In genomic region chr12:124603910-124604775, GRCh38 we compare ENCODE assay signal across 2 cellular contexts.
TF ChIP-seq lines count a peak whose summit lies in the region.

No MANE protein-coding gene starts in this region.

TF ChIP-seq in SK-N-SH, 30 proteins besides CTCF, POLR2A, EP300 and RAD21 (continues in another document):
- TF ChIP-seq, protein P1, sequence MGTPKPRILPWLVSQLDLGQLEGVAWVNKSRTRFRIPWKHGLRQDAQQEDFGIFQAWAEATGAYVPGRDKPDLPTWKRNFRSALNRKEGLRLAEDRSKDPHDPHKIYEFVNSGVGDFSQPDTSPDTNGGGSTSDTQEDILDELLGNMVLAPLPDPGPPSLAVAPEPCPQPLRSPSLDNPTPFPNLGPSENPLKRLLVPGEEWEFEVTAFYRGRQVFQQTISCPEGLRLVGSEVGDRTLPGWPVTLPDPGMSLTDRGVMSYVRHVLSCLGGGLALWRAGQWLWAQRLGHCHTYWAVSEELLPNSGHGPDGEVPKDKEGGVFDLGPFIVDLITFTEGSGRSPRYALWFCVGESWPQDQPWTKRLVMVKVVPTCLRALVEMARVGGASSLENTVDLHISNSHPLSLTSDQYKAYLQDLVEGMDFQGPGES (IDR thresholded peaks at IDR 0.05; ENCODE audit: low read depth, low read length) = no peak
- no peak for TF ChIP-seq JUND (IDR thresholded peaks at IDR 0.05)
- TF ChIP-seq FOXJ3 (CRISPR knock-in tag; IDR thresholded peaks at IDR 0.05) = peak; percentile 77
- TF ChIP-seq, protein P2, sequence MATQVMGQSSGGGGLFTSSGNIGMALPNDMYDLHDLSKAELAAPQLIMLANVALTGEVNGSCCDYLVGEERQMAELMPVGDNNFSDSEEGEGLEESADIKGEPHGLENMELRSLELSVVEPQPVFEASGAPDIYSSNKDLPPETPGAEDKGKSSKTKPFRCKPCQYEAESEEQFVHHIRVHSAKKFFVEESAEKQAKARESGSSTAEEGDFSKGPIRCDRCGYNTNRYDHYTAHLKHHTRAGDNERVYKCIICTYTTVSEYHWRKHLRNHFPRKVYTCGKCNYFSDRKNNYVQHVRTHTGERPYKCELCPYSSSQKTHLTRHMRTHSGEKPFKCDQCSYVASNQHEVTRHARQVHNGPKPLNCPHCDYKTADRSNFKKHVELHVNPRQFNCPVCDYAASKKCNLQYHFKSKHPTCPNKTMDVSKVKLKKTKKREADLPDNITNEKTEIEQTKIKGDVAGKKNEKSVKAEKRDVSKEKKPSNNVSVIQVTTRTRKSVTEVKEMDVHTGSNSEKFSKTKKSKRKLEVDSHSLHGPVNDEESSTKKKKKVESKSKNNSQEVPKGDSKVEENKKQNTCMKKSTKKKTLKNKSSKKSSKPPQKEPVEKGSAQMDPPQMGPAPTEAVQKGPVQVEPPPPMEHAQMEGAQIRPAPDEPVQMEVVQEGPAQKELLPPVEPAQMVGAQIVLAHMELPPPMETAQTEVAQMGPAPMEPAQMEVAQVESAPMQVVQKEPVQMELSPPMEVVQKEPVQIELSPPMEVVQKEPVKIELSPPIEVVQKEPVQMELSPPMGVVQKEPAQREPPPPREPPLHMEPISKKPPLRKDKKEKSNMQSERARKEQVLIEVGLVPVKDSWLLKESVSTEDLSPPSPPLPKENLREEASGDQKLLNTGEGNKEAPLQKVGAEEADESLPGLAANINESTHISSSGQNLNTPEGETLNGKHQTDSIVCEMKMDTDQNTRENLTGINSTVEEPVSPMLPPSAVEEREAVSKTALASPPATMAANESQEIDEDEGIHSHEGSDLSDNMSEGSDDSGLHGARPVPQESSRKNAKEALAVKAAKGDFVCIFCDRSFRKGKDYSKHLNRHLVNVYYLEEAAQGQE (IDR thresholded peaks at IDR 0.05; ENCODE audit: low read depth, low read length) = no peak
- peak; percentile 86 for TF ChIP-seq RCOR1 (IDR thresholded peaks at IDR 0.05; ENCODE audit: low read length)
- TF ChIP-seq NRF1 (IDR thresholded peaks at IDR 0.05; ENCODE audit: low read depth, low read length) = no peak
- no peak for TF ChIP-seq MEF2A (IDR thresholded peaks at IDR 0.05; ENCODE audit: borderline replicate concordance, low read depth)
- TF ChIP-seq, protein P3, sequence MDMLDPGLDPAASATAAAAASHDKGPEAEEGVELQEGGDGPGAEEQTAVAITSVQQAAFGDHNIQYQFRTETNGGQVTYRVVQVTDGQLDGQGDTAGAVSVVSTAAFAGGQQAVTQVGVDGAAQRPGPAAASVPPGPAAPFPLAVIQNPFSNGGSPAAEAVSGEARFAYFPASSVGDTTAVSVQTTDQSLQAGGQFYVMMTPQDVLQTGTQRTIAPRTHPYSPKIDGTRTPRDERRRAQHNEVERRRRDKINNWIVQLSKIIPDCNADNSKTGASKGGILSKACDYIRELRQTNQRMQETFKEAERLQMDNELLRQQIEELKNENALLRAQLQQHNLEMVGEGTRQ (IDR thresholded peaks at IDR 0.05; ENCODE audit: borderline replicate concordance, low read depth, low read length) = no peak
- TF ChIP-seq, protein P4, sequence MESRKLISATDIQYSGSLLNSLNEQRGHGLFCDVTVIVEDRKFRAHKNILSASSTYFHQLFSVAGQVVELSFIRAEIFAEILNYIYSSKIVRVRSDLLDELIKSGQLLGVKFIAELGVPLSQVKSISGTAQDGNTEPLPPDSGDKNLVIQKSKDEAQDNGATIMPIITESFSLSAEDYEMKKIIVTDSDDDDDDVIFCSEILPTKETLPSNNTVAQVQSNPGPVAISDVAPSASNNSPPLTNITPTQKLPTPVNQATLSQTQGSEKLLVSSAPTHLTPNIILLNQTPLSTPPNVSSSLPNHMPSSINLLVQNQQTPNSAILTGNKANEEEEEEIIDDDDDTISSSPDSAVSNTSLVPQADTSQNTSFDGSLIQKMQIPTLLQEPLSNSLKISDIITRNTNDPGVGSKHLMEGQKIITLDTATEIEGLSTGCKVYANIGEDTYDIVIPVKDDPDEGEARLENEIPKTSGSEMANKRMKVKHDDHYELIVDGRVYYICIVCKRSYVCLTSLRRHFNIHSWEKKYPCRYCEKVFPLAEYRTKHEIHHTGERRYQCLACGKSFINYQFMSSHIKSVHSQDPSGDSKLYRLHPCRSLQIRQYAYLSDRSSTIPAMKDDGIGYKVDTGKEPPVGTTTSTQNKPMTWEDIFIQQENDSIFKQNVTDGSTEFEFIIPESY (IDR thresholded peaks at IDR 0.05; ENCODE audit: borderline replicate concordance, low read depth) = no peak
- TF ChIP-seq RXRA (IDR thresholded peaks at IDR 0.05; ENCODE audit: borderline replicate concordance, low read depth) = no peak
- TF ChIP-seq, protein P5, sequence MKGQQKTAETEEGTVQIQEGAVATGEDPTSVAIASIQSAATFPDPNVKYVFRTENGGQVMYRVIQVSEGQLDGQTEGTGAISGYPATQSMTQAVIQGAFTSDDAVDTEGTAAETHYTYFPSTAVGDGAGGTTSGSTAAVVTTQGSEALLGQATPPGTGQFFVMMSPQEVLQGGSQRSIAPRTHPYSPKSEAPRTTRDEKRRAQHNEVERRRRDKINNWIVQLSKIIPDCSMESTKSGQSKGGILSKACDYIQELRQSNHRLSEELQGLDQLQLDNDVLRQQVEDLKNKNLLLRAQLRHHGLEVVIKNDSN (IDR thresholded peaks at IDR 0.05; ENCODE audit: borderline replicate concordance, low read depth) = no peak
- TF ChIP-seq MAX (IDR thresholded peaks at IDR 0.05; ENCODE audit: low read depth) = no peak
- no peak for TF ChIP-seq SIN3A (IDR thresholded peaks at IDR 0.05; ENCODE audit: borderline replicate concordance, low read depth, low read length)
- TF ChIP-seq FOXM1 (IDR thresholded peaks at IDR 0.05; ENCODE audit: low read depth) = no peak
- TF ChIP-seq TEAD4 (IDR thresholded peaks at IDR 0.05; ENCODE audit: borderline replicate concordance, insufficient read depth) = no peak
- TF ChIP-seq FOSL2 (IDR thresholded peaks at IDR 0.05; ENCODE audit: borderline replicate concordance, low read depth) = no peak
- TF ChIP-seq MXI1 (IDR thresholded peaks at IDR 0.05; ENCODE audit: low read depth, low read length) = peak; percentile 34; the same call in 1 of the 2 replicates
- TF ChIP-seq CHD2 (IDR thresholded peaks at IDR 0.05; ENCODE audit: low read length, partially characterized antibody) = peak; percentile 60
- no peak for TF ChIP-seq EZH2phosphoT487 (IDR thresholded peaks at IDR 0.05; ENCODE audit: borderline replicate concordance, low read depth)
- TF ChIP-seq YY1 (IDR thresholded peaks at IDR 0.05; ENCODE audit: low read depth) = no peak
- no peak for TF ChIP-seq GABPA (IDR thresholded peaks at IDR 0.05; ENCODE audit: low read depth)
- TF ChIP-seq GATA2 (CRISPR knock-in tag; IDR thresholded peaks at IDR 0.05) = peak; percentile 64; the same call in 1 of the 2 replicates
- TF ChIP-seq NFIC (IDR thresholded peaks at IDR 0.05; ENCODE audit: borderline replicate concordance) = no peak
- TF ChIP-seq SMC3 (IDR thresholded peaks at IDR 0.05; ENCODE audit: low read depth, low read length) = peak; percentile 39; the same call in 1 of the 2 replicates
- no peak for TF ChIP-seq ELF1 (IDR thresholded peaks at IDR 0.05)
- TF ChIP-seq TCF12 (IDR thresholded peaks at IDR 0.05) = peak; percentile 83

TF ChIP-seq in GM23338, 12 proteins besides CTCF, POLR2A, EP300 and RAD21 (continued from another document):
- TF ChIP-seq, protein P6, sequence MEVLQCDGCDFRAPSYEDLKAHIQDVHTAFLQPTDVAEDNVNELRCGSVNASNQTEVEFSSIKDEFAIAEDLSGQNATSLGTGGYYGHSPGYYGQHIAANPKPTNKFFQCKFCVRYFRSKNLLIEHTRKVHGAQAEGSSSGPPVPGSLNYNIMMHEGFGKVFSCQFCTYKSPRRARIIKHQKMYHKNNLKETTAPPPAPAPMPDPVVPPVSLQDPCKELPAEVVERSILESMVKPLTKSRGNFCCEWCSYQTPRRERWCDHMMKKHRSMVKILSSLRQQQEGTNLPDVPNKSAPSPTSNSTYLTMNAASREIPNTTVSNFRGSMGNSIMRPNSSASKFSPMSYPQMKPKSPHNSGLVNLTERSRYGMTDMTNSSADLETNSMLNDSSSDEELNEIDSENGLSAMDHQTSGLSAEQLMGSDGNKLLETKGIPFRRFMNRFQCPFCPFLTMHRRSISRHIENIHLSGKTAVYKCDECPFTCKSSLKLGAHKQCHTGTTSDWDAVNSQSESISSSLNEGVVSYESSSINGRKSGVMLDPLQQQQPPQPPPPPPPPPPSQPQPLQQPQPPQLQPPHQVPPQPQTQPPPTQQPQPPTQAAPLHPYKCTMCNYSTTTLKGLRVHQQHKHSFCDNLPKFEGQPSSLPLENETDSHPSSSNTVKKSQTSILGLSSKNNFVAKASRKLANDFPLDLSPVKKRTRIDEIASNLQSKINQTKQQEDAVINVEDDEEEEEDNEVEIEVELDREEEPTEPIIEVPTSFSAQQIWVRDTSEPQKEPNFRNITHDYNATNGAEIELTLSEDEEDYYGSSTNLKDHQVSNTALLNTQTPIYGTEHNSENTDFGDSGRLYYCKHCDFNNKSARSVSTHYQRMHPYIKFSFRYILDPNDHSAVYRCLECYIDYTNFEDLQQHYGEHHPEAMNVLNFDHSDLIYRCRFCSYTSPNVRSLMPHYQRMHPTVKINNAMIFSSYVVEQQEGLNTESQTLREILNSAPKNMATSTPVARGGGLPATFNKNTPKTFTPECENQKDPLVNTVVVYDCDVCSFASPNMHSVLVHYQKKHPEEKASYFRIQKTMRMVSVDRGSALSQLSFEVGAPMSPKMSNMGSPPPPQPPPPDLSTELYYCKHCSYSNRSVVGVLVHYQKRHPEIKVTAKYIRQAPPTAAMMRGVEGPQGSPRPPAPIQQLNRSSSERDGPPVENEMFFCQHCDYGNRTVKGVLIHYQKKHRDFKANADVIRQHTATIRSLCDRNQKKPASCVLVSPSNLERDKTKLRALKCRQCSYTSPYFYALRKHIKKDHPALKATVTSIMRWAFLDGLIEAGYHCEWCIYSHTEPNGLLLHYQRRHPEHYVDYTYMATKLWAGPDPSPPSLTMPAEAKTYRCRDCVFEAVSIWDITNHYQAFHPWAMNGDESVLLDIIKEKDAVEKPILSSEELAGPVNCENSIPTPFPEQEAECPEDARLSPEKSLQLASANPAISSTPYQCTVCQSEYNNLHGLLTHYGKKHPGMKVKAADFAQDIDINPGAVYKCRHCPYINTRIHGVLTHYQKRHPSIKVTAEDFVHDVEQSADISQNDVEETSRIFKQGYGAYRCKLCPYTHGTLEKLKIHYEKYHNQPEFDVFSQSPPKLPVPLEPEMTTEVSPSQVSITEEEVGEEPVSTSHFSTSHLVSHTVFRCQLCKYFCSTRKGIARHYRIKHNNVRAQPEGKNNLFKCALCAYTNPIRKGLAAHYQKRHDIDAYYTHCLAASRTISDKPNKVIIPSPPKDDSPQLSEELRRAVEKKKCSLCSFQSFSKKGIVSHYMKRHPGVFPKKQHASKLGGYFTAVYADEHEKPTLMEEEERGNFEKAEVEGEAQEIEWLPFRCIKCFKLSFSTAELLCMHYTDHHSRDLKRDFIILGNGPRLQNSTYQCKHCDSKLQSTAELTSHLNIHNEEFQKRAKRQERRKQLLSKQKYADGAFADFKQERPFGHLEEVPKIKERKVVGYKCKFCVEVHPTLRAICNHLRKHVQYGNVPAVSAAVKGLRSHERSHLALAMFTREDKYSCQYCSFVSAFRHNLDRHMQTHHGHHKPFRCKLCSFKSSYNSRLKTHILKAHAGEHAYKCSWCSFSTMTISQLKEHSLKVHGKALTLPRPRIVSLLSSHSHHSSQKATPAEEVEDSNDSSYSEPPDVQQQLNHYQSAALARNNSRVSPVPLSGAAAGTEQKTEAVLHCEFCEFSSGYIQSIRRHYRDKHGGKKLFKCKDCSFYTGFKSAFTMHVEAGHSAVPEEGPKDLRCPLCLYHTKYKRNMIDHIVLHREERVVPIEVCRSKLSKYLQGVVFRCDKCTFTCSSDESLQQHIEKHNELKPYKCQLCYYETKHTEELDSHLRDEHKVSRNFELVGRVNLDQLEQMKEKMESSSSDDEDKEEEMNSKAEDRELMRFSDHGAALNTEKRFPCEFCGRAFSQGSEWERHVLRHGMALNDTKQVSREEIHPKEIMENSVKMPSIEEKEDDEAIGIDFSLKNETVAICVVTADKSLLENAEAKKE (CRISPR knock-in tag; IDR thresholded peaks at IDR 0.05) = no peak
- TF ChIP-seq, protein P2 (IDR thresholded peaks at IDR 0.05; ENCODE audit: unreplicated experiment) = no peak
- no peak for TF ChIP-seq POLR2AphosphoS5 (IDR thresholded peaks at IDR 0.05; ENCODE audit: low read depth)
